ENCODE assay signal across 3 cellular contexts in the genomic region with DNA sequence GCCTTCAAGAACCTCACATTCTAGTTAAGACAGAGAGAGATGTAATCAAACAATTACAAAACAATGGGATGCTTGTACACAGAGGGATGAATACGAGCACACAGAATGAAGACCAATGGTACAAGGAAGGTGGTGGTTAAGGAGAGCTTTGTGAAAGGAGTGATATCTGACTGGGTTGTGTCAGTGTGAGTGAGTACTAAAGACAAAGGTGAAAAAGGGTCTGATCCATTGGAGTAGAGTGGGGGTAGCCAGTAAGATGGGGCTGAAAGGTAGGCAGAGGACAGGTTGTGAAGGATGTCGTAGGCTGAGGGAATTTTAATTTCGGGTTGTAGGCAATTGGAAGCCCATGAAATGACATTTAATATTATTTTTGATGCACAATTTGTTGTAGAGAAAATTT.
TF ChIP-seq lines count a peak whose summit lies in the region.

No MANE protein-coding gene starts in this region.

TF ChIP-seq in GM12878, 131 proteins besides CTCF, POLR2A, EP300 and RAD21 (continues in another document):
- TF ChIP-seq MTA2 (IDR thresholded peaks at IDR 0.05; ENCODE audit: low read depth): no peak
- no peak for TF ChIP-seq PRDM15 (CRISPR knock-in tag; IDR thresholded peaks at IDR 0.05)
- TF ChIP-seq POU2F2 (IDR thresholded peaks at IDR 0.05; ENCODE audit: borderline replicate concordance, low read depth, low read length): no peak
- no peak for TF ChIP-seq ASH2L (IDR thresholded peaks at IDR 0.05; ENCODE audit: borderline replicate concordance, low read depth)
- TF ChIP-seq, protein P1, sequence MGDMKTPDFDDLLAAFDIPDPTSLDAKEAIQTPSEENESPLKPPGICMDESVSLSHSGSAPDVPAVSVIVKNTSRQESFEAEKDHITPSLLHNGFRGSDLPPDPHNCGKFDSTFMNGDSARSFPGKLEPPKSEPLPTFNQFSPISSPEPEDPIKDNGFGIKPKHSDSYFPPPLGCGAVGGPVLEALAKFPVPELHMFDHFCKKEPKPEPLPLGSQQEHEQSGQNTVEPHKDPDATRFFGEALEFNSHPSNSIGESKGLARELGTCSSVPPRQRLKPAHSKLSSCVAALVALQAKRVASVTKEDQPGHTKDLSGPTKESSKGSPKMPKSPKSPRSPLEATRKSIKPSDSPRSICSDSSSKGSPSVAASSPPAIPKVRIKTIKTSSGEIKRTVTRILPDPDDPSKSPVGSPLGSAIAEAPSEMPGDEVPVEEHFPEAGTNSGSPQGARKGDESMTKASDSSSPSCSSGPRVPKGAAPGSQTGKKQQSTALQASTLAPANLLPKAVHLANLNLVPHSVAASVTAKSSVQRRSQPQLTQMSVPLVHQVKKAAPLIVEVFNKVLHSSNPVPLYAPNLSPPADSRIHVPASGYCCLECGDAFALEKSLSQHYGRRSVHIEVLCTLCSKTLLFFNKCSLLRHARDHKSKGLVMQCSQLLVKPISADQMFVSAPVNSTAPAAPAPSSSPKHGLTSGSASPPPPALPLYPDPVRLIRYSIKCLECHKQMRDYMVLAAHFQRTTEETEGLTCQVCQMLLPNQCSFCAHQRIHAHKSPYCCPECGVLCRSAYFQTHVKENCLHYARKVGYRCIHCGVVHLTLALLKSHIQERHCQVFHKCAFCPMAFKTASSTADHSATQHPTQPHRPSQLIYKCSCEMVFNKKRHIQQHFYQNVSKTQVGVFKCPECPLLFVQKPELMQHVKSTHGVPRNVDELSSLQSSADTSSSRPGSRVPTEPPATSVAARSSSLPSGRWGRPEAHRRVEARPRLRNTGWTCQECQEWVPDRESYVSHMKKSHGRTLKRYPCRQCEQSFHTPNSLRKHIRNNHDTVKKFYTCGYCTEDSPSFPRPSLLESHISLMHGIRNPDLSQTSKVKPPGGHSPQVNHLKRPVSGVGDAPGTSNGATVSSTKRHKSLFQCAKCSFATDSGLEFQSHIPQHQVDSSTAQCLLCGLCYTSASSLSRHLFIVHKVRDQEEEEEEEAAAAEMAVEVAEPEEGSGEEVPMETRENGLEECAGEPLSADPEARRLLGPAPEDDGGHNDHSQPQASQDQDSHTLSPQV (IDR thresholded peaks at IDR 0.05): no peak
- no peak for TF ChIP-seq RCOR1 (conservative IDR thresholded peaks at IDR 0.05; ENCODE audit: low read depth, low read length)
- no peak for TF ChIP-seq TCF3 (IDR thresholded peaks at IDR 0.05; ENCODE audit: borderline replicate concordance, insufficient read depth, low read depth, low read length)

TF ChIP-seq in endothelial cell of umbilical vein, 7 proteins besides CTCF, POLR2A, EP300 and RAD21:
- no peak for TF ChIP-seq EZH2 (IDR thresholded peaks at IDR 0.05; ENCODE audit: borderline replicate concordance, low read depth, low read length, severe bottlenecking)
- TF ChIP-seq FOS (IDR thresholded peaks at IDR 0.05; ENCODE audit: borderline replicate concordance, insufficient read depth, low read length): no peak
- TF ChIP-seq POLR2AphosphoS5 (IDR thresholded peaks at IDR 0.05; ENCODE audit: insufficient read depth, low read depth, low read length): no peak
- TF ChIP-seq JUN (IDR thresholded peaks at IDR 0.05; ENCODE audit: borderline replicate concordance, insufficient read depth, insufficient read length, low read depth): no peak
- TF ChIP-seq, protein P2, sequence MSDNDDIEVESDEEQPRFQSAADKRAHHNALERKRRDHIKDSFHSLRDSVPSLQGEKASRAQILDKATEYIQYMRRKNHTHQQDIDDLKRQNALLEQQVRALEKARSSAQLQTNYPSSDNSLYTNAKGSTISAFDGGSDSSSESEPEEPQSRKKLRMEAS (IDR thresholded peaks at IDR 0.05; ENCODE audit: insufficient read depth, insufficient read length): no peak
- TF ChIP-seq GATA2 (IDR thresholded peaks at IDR 0.05; ENCODE audit: insufficient read depth, insufficient read length, low read depth, low read length): no peak

TF ChIP-seq in SK-N-SH treated with all-trans-retinoic acid at 6 μM for 48 hours, 23 proteins besides CTCF, POLR2A, EP300 and RAD21:
- TF ChIP-seq BACH2 (CRISPR knock-in tag; IDR thresholded peaks at IDR 0.05; ENCODE audit: borderline replicate concordance) (no peak), TSHZ2 (CRISPR knock-in tag; IDR thresholded peaks at IDR 0.05) (no peak), SNAI2 (CRISPR knock-in tag; IDR thresholded peaks at IDR 0.05) (no peak), GLIS3 (CRISPR knock-in tag; IDR thresholded peaks at IDR 0.05) (no peak), ZFP3 (CRISPR knock-in tag; IDR thresholded peaks at IDR 0.05) (no peak), ARNTL (CRISPR knock-in tag; IDR thresholded peaks at IDR 0.05; ENCODE audit: borderline replicate concordance, low read depth) (no peak), ZC3H10 (CRISPR knock-in tag; IDR thresholded peaks at IDR 0.05) (no peak), ISL1 (CRISPR knock-in tag; IDR thresholded peaks at IDR 0.05) (no peak), ZNF565 (CRISPR knock-in tag; conservative IDR thresholded peaks at IDR 0.05; ENCODE audit: low read depth) (no peak), TOX (CRISPR knock-in tag; IDR thresholded peaks at IDR 0.05; ENCODE audit: borderline replicate concordance) (no peak), ZNF70 (CRISPR knock-in tag; IDR thresholded peaks at IDR 0.05) (no peak), POU6F1 (CRISPR knock-in tag; IDR thresholded peaks at IDR 0.05; ENCODE audit: borderline replicate concordance, low read depth) (no peak), ESRRG (CRISPR knock-in tag; IDR thresholded peaks at IDR 0.05) (no peak)
- TF ChIP-seq, protein P3, sequence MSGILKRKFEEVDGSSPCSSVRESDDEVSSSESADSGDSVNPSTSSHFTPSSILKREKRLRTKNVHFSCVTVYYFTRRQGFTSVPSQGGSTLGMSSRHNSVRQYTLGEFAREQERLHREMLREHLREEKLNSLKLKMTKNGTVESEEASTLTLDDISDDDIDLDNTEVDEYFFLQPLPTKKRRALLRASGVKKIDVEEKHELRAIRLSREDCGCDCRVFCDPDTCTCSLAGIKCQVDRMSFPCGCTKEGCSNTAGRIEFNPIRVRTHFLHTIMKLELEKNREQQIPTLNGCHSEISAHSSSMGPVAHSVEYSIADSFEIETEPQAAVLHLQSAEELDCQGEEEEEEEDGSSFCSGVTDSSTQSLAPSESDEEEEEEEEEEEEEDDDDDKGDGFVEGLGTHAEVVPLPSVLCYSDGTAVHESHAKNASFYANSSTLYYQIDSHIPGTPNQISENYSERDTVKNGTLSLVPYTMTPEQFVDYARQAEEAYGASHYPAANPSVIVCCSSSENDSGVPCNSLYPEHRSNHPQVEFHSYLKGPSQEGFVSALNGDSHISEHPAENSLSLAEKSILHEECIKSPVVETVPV (CRISPR knock-in tag; IDR thresholded peaks at IDR 0.05): no peak
- TF ChIP-seq, protein P4, sequence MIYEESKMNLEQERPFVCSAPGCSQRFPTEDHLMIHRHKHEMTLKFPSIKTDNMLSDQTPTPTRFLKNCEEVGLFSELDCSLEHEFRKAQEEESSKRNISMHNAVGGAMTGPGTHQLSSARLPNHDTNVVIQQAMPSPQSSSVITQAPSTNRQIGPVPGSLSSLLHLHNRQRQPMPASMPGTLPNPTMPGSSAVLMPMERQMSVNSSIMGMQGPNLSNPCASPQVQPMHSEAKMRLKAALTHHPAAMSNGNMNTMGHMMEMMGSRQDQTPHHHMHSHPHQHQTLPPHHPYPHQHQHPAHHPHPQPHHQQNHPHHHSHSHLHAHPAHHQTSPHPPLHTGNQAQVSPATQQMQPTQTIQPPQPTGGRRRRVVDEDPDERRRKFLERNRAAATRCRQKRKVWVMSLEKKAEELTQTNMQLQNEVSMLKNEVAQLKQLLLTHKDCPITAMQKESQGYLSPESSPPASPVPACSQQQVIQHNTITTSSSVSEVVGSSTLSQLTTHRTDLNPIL (CRISPR knock-in tag; IDR thresholded peaks at IDR 0.05; ENCODE audit: low read depth): no peak
- TF ChIP-seq, protein P5, sequence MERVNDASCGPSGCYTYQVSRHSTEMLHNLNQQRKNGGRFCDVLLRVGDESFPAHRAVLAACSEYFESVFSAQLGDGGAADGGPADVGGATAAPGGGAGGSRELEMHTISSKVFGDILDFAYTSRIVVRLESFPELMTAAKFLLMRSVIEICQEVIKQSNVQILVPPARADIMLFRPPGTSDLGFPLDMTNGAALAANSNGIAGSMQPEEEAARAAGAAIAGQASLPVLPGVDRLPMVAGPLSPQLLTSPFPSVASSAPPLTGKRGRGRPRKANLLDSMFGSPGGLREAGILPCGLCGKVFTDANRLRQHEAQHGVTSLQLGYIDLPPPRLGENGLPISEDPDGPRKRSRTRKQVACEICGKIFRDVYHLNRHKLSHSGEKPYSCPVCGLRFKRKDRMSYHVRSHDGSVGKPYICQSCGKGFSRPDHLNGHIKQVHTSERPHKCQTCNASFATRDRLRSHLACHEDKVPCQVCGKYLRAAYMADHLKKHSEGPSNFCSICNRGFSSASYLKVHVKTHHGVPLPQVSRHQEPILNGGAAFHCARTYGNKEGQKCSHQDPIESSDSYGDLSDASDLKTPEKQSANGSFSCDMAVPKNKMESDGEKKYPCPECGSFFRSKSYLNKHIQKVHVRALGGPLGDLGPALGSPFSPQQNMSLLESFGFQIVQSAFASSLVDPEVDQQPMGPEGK (CRISPR knock-in tag; IDR thresholded peaks at IDR 0.05; ENCODE audit: borderline replicate concordance): no peak
